In the genomic region with DNA sequence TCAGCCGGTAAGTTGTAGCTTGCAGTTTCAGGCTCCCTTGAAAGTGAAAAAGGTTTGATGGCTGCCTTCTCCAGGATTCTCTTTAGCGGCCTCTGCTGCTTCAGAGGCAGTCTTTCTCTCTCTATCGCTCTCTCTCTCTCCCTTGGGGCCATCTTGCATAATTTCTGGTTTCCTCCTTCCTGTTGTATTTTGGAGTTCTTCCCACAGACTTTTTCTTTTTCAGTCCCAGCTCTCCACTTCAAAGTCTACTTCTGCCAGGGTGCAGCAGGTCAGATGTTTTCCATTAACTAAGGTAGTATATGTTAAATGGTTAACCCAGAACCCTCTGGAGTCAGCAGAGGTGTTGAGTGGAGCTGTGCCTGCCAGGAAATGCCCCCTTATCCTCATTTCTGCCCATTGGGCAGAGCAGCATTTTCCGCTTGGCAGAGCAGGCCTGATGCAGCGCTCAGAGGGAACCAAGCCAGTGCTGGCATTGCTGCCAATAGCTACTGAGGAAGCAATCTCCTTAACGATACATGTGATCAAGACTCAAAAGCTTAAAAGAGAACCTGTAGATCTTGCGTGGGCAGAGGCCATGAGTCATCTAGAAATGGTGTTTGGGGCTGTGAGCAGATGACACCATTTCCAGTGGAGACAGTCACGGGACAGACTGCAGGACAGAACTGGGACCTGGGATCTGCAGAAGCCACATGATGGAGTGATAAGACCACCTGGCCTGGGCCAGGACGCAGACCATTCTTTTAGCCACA, we compare ENCODE assay signal across 1 cellular context.
TF ChIP-seq lines count a peak whose summit lies in the region.

No MANE protein-coding gene starts in this region.

TF ChIP-seq in GM12878, 131 proteins besides CTCF, POLR2A, EP300 and RAD21 (continued from another document):
- TF ChIP-seq, protein P1, sequence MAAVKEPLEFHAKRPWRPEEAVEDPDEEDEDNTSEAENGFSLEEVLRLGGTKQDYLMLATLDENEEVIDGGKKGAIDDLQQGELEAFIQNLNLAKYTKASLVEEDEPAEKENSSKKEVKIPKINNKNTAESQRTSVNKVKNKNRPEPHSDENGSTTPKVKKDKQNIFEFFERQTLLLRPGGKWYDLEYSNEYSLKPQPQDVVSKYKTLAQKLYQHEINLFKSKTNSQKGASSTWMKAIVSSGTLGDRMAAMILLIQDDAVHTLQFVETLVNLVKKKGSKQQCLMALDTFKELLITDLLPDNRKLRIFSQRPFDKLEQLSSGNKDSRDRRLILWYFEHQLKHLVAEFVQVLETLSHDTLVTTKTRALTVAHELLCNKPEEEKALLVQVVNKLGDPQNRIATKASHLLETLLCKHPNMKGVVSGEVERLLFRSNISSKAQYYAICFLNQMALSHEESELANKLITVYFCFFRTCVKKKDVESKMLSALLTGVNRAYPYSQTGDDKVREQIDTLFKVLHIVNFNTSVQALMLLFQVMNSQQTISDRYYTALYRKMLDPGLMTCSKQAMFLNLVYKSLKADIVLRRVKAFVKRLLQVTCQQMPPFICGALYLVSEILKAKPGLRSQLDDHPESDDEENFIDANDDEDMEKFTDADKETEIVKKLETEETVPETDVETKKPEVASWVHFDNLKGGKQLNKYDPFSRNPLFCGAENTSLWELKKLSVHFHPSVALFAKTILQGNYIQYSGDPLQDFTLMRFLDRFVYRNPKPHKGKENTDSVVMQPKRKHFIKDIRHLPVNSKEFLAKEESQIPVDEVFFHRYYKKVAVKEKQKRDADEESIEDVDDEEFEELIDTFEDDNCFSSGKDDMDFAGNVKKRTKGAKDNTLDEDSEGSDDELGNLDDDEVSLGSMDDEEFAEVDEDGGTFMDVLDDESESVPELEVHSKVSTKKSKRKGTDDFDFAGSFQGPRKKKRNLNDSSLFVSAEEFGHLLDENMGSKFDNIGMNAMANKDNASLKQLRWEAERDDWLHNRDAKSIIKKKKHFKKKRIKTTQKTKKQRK (IDR thresholded peaks at IDR 0.05; ENCODE audit: low read depth, low read length) = no peak
- TF ChIP-seq RAD51 (IDR thresholded peaks at IDR 0.05) = peak; percentile 67
- TF ChIP-seq, protein P2, sequence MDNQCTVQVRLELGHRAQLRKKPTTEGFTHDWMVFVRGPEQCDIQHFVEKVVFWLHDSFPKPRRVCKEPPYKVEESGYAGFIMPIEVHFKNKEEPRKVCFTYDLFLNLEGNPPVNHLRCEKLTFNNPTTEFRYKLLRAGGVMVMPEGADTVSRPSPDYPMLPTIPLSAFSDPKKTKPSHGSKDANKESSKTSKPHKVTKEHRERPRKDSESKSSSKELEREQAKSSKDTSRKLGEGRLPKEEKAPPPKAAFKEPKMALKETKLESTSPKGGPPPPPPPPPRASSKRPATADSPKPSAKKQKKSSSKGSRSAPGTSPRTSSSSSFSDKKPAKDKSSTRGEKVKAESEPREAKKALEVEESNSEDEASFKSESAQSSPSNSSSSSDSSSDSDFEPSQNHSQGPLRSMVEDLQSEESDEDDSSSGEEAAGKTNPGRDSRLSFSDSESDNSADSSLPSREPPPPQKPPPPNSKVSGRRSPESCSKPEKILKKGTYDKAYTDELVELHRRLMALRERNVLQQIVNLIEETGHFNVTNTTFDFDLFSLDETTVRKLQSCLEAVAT (IDR thresholded peaks at IDR 0.05) = peak; percentile 36; the same call in 1 of the 2 replicates
- TF ChIP-seq SMARCA5 (IDR thresholded peaks at IDR 0.05) = no peak
- TF ChIP-seq, protein P3, sequence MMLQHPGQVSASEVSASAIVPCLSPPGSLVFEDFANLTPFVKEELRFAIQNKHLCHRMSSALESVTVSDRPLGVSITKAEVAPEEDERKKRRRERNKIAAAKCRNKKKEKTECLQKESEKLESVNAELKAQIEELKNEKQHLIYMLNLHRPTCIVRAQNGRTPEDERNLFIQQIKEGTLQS (IDR thresholded peaks at IDR 0.05; ENCODE audit: borderline replicate concordance, extremely low read depth, low read depth, low read length) = no peak
- TF ChIP-seq HDGF (IDR thresholded peaks at IDR 0.05) = no peak
- no peak for TF ChIP-seq BRCA1 (IDR thresholded peaks at IDR 0.05; ENCODE audit: low read depth, low read length)
- no peak for TF ChIP-seq RELA (IDR thresholded peaks at IDR 0.05; ENCODE audit: borderline replicate concordance, partially characterized antibody)
- TF ChIP-seq, protein P4, sequence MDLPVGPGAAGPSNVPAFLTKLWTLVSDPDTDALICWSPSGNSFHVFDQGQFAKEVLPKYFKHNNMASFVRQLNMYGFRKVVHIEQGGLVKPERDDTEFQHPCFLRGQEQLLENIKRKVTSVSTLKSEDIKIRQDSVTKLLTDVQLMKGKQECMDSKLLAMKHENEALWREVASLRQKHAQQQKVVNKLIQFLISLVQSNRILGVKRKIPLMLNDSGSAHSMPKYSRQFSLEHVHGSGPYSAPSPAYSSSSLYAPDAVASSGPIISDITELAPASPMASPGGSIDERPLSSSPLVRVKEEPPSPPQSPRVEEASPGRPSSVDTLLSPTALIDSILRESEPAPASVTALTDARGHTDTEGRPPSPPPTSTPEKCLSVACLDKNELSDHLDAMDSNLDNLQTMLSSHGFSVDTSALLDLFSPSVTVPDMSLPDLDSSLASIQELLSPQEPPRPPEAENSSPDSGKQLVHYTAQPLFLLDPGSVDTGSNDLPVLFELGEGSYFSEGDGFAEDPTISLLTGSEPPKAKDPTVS (IDR thresholded peaks at IDR 0.05; ENCODE audit: low read depth, low read length) = no peak
- TF ChIP-seq, protein P5, sequence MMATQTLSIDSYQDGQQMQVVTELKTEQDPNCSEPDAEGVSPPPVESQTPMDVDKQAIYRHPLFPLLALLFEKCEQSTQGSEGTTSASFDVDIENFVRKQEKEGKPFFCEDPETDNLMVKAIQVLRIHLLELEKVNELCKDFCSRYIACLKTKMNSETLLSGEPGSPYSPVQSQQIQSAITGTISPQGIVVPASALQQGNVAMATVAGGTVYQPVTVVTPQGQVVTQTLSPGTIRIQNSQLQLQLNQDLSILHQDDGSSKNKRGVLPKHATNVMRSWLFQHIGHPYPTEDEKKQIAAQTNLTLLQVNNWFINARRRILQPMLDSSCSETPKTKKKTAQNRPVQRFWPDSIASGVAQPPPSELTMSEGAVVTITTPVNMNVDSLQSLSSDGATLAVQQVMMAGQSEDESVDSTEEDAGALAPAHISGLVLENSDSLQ (IDR thresholded peaks at IDR 0.05) = no peak
- no peak for TF ChIP-seq TCF12 (IDR thresholded peaks at IDR 0.05; ENCODE audit: low read depth, low read length)
- TF ChIP-seq EZH2 (IDR thresholded peaks at IDR 0.05; ENCODE audit: borderline replicate concordance, control insufficient read depth, low read depth, low read length) = no peak
- TF ChIP-seq IRF4 (IDR thresholded peaks at IDR 0.05; ENCODE audit: low read depth, low read length) = no peak
- TF ChIP-seq FOS (IDR thresholded peaks at IDR 0.05; ENCODE audit: borderline replicate concordance, extremely low read depth, insufficient read length) = no peak
- TF ChIP-seq, protein P6, sequence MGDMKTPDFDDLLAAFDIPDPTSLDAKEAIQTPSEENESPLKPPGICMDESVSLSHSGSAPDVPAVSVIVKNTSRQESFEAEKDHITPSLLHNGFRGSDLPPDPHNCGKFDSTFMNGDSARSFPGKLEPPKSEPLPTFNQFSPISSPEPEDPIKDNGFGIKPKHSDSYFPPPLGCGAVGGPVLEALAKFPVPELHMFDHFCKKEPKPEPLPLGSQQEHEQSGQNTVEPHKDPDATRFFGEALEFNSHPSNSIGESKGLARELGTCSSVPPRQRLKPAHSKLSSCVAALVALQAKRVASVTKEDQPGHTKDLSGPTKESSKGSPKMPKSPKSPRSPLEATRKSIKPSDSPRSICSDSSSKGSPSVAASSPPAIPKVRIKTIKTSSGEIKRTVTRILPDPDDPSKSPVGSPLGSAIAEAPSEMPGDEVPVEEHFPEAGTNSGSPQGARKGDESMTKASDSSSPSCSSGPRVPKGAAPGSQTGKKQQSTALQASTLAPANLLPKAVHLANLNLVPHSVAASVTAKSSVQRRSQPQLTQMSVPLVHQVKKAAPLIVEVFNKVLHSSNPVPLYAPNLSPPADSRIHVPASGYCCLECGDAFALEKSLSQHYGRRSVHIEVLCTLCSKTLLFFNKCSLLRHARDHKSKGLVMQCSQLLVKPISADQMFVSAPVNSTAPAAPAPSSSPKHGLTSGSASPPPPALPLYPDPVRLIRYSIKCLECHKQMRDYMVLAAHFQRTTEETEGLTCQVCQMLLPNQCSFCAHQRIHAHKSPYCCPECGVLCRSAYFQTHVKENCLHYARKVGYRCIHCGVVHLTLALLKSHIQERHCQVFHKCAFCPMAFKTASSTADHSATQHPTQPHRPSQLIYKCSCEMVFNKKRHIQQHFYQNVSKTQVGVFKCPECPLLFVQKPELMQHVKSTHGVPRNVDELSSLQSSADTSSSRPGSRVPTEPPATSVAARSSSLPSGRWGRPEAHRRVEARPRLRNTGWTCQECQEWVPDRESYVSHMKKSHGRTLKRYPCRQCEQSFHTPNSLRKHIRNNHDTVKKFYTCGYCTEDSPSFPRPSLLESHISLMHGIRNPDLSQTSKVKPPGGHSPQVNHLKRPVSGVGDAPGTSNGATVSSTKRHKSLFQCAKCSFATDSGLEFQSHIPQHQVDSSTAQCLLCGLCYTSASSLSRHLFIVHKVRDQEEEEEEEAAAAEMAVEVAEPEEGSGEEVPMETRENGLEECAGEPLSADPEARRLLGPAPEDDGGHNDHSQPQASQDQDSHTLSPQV (IDR thresholded peaks at IDR 0.05) = no peak
